Comparison of ENCODE assay signal across 1 cellular context in the genomic region with DNA sequence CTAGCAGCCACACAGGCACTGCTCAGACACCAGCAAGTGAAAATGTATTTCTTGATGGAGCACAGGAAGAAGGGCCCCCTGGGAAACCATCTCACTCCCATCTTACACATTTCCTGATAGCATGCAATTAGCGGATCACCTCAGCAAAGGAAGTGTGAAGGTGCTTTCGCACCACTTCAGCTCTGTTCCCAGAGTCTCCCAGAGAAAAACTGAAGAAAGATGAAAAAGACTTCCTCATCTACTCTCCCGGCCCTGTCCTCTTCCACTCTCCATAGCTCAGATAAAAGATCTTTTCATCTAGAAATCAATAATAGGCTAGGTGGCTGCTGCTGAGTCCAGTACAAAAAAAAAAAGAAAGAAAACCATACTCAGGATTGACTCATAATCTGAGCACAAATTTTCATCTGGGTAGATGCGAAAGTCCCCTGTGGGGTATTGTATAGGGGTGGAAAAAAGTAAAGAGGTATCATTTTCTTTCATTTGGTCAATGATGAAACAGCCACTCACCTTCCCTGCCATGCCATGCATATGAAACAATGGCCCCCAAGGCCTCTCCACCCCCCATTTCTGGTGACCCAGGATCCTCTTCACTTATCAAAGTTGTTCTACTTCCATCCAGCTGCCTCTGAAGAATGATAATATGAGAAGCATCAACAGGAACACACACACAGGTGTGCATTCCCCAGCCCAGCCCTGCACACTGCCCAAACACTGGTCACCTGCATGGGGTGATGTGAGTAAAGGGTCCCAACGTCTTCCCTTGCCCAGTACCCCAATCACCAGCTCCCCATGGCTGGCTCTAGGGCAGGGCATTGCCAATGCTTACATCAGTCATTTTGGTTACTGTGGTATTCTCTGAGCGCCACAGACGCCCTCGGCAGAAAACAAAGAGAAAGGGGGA.
TF ChIP-seq lines count a peak whose summit lies in the region.

No MANE protein-coding gene starts in this region.

TF ChIP-seq in H1, 55 proteins besides CTCF, POLR2A, EP300 and RAD21 (continued from another document):
- TF ChIP-seq, protein P1, sequence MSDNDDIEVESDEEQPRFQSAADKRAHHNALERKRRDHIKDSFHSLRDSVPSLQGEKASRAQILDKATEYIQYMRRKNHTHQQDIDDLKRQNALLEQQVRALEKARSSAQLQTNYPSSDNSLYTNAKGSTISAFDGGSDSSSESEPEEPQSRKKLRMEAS (IDR thresholded peaks at IDR 0.05) = no peak
- TF ChIP-seq RNF2 (IDR thresholded peaks at IDR 0.05; ENCODE audit: borderline replicate concordance, low read depth, low read length, missing control alignments, poor library complexity, severe bottlenecking) = no peak
- TF ChIP-seq NRF1 (IDR thresholded peaks at IDR 0.05; ENCODE audit: low read depth, low read length) = no peak
- no peak for TF ChIP-seq EGR1 (IDR thresholded peaks at IDR 0.05; ENCODE audit: borderline replicate concordance, low read depth, low read length)
- no peak for TF ChIP-seq CHD2 (IDR thresholded peaks at IDR 0.05; ENCODE audit: low read length)
- no peak for TF ChIP-seq TEAD4 (IDR thresholded peaks at IDR 0.05; ENCODE audit: low read depth, low read length)
- TF ChIP-seq SUZ12 (IDR thresholded peaks at IDR 0.05; ENCODE audit: low read length) = no peak
